ENCODE assay signal across 1 cellular context in genomic region chr3:125136515-125136914, GRCh38.
TF ChIP-seq lines count a peak whose summit lies in the region.

No MANE protein-coding gene starts in this region.

TF ChIP-seq in GM12891, 5 proteins besides CTCF, POLR2A, EP300 and RAD21:
- TF ChIP-seq PAX5 (IDR thresholded peaks at IDR 0.05; ENCODE audit: insufficient read depth, low read length, severe bottlenecking) (peak; percentile 7), POLR2AphosphoS5 (IDR thresholded peaks at IDR 0.05; ENCODE audit: low read depth, low read length) (no peak), SPI1 (IDR thresholded peaks at IDR 0.05; ENCODE audit: low read depth, low read length) (peak; percentile 91)
